6 cellular contexts compared by ENCODE assay signal in genomic region chr4:138964716-138965426, GRCh38.
"Had no signal": no experiment of that assay in that cellular context is flagged by ENCODE, and none has a peak within 500 bp of the region (broad histone marks: within the 10 kb centered on the region; RNA-seq: fewer than 3 reads in every experiment).

No MANE protein-coding gene starts in this region.

- FAIRE-seq: HTR-8/SVneo, K562 had no signal

- ATAC-seq: K562 had no signal

- H3K27ac ChIP-seq: HL-60 had no signal

- H3K4me3 ChIP-seq: K562 had no signal

- DNase-seq: IMR-90, KBM-7, KG1 had no signal
